In genomic region chr22:37589607-37590006, GRCh38 we compare ENCODE assay signal across 24 cellular contexts. TPM values are rescaled to one million over a fixed set of nuclear protein-coding genes. Genes with fewer than 3 reads are reported as not detected.
"Had no signal": no experiment of that assay in that cellular context is flagged by ENCODE, and none has a peak within 500 bp of the region (broad histone marks: within the 10 kb centered on the region; RNA-seq: fewer than 3 reads in every experiment).

No MANE protein-coding gene starts in this region.

- H3K4me2 ChIP-seq: hepatocyte had no signal

- H3K4me3 ChIP-seq: dorsolateral prefrontal cortex, hepatocyte, thyroid gland had no signal

- H3K4me3 Mint-ChIP-seq: activated B cell treated with CpG ODN at 0.5 μM for 24 hours; activated CD8-positive, alpha-beta T cell treated with anti-CD3 and anti-CD28 coated beads for 36 hours; activated naive CD8-positive, alpha-beta T cell treated with anti-CD3 and anti-CD28 coated beads, Interleukin-2, amount 10 ng/mL, durations not matched to agents 7 days and 5 days; naive thymus-derived CD4-positive, alpha-beta T cell; T-helper 2 cell treated with Interferon-gamma antibody and Interleukin-4, amounts not matched to agents 5 μg/mL and 100 μg/mL, for 36 hours had no signal

- DNase-seq: activated B cell treated with CpG ODN at 0.5 μM for 24 hours; activated CD4-positive, alpha-beta T cell treated with anti-CD3 and anti-CD28 coated beads for 48 hours; activated CD8-positive, alpha-beta T cell treated with anti-CD3 and anti-CD28 coated beads for 36 hours; activated naive CD4-positive, alpha-beta T cell treated with Interleukin-2 at 50 U/mL for 16 hours; activated naive CD8-positive, alpha-beta T cell treated with anti-CD3 and anti-CD28 coated beads, Interleukin-2, amount 10 ng/mL, durations not matched to agents 7 days and 5 days; activated T-cell treated with anti-CD3 and anti-CD28 coated beads, Interleukin-2, amount 50 U/mL, for 1 hour; amygdala; dorsolateral prefrontal cortex; naive thymus-derived CD4-positive, alpha-beta T cell; stimulated activated CD4-positive, alpha-beta T cell treated with anti-CD3 and anti-CD28 coated beads, Interleukin-12 subunit alpha, Interleukin-12 subunit beta, amount 100 ng/mL, for 4 hours; stimulated activated CD4-positive, alpha-beta T cell treated with anti-CD3 and anti-CD28 coated beads, Interleukin-1b, Interleukin-23, amount 100 ng/mL, for 48 hours; stimulated activated CD8-positive, alpha-beta memory T cell treated with anti-CD3 and anti-CD28 coated beads, Interleukin-4, amount 100 ng/mL, for 48 hours; stimulated activated naive CD4-positive, alpha-beta T cell; thyroid gland had no signal

- H3K27ac Mint-ChIP-seq: activated B cell treated with CpG ODN at 0.5 μM for 24 hours; activated CD8-positive, alpha-beta T cell treated with anti-CD3 and anti-CD28 coated beads for 36 hours; activated naive CD8-positive, alpha-beta T cell treated with anti-CD3 and anti-CD28 coated beads, Interleukin-2, amount 10 ng/mL, durations not matched to agents 7 days and 5 days; activated T-helper 2 cell treated with anti-CD3 and anti-CD28 coated beads, Interferon-gamma antibody, Interleukin-2, Interleukin-4, amounts not matched to agents 10 μg/mL and 5 μg/mL and 100 μg/mL, durations not matched to agents 14 hours and 24 hours and 36 hours; naive thymus-derived CD4-positive, alpha-beta T cell; T-helper 2 cell treated with Interferon-gamma antibody and Interleukin-4, amounts not matched to agents 5 μg/mL and 100 μg/mL, for 36 hours had no signal

- H2AFZ ChIP-seq: hepatocyte had no signal

- H3K9me3 ChIP-seq: neutrophil, thyroid gland had no signal

- H3K9me3 Mint-ChIP-seq: activated B cell treated with CpG ODN at 0.5 μM for 24 hours; activated CD8-positive, alpha-beta T cell treated with anti-CD3 and anti-CD28 coated beads for 36 hours; activated naive CD8-positive, alpha-beta T cell treated with anti-CD3 and anti-CD28 coated beads, Interleukin-2, amount 10 ng/mL, durations not matched to agents 7 days and 5 days; activated T-helper 2 cell treated with anti-CD3 and anti-CD28 coated beads, Interferon-gamma antibody, Interleukin-2, Interleukin-4, amounts not matched to agents 10 μg/mL and 5 μg/mL and 100 μg/mL, durations not matched to agents 14 hours and 24 hours and 36 hours; naive thymus-derived CD4-positive, alpha-beta T cell; T-helper 2 cell treated with Interferon-gamma antibody and Interleukin-4, amounts not matched to agents 5 μg/mL and 100 μg/mL, for 36 hours had no signal

- H3K79me2 ChIP-seq: hepatocyte had no signal

- H3K27me3 ChIP-seq: dorsolateral prefrontal cortex, hepatocyte, neutrophil, thyroid gland had no signal

- H3K27ac ChIP-seq: dorsolateral prefrontal cortex, foreskin keratinocyte, hepatocyte, neutrophil had no signal

- ATAC-seq: activated CD8-positive, alpha-beta T cell treated with anti-CD3 and anti-CD28 coated beads for 36 hours; foreskin keratinocyte had no signal

- H3K36me3 ChIP-seq: neutrophil, thyroid gland had no signal

- FAIRE-seq: TTC549 had no signal

- H3K36me3 Mint-ChIP-seq: activated naive CD8-positive, alpha-beta T cell treated with anti-CD3 and anti-CD28 coated beads, Interleukin-2, amount 10 ng/mL, durations not matched to agents 7 days and 5 days; naive thymus-derived CD4-positive, alpha-beta T cell had no signal

- H3K4me1 ChIP-seq: foreskin keratinocyte had no signal

RNA-seq across cellular contexts. Expression of gene LGALS2, which starts 9.7 kb away (rescaled TPM):
- total RNA-seq: activated B cell treated with CpG ODN at 0.5 μM for 24 hours; activated CD8-positive, alpha-beta T cell treated with anti-CD3 and anti-CD28 coated beads for 36 hours; activated naive CD8-positive, alpha-beta T cell treated with anti-CD3 and anti-CD28 coated beads, Interleukin-2, amount 10 ng/mL, durations not matched to agents 7 days and 5 days; activated T-helper 2 cell treated with anti-CD3 and anti-CD28 coated beads, Interferon-gamma antibody, Interleukin-2, Interleukin-4, amounts not matched to agents 10 μg/mL and 5 μg/mL and 100 μg/mL, durations not matched to agents 14 hours and 24 hours and 36 hours; cardiac septum; epithelial cell of proximal tubule; fibroblast of lung; foreskin keratinocyte; thyroid gland; urinary bladder had no signal
- polyA plus RNA-seq: foreskin keratinocyte had no signal

RNA-seq across cellular contexts. Expression of gene CDC42EP1, which starts 29.3 kb away (rescaled TPM):
- total RNA-seq: activated B cell treated with CpG ODN at 0.5 μM for 24 hours had no signal
- polyA plus RNA-seq: naive thymus-derived CD4-positive, alpha-beta T cell had no signal
